Comparison of ENCODE assay signal across 12 cellular contexts in genomic region chr11:8203980-8204379, GRCh38. TPM values are rescaled to one million over a fixed set of nuclear protein-coding genes. Genes with fewer than 3 reads are reported as not detected.
DNase-seq lines count a peak whose midpoint lies in the region; ATAC-seq and TF ChIP-seq lines count a peak whose summit lies in the region.
"Had no signal": no experiment of that assay in that cellular context is flagged by ENCODE, and none has a peak within 500 bp of the region (broad histone marks: within the 10 kb centered on the region; RNA-seq: fewer than 3 reads in every experiment).

No MANE protein-coding gene starts in this region.

- no peak overlapping the region for H3K4me3 ChIP-seq in H7 (ENCODE audit: insufficient read depth, low read depth, low read length)
- H3K4me3 ChIP-seq in neuronal stem cell (ENCODE audit: low read length in 2 of 2), result no peak overlapping the region
- no peak overlapping the region for H3K4me3 ChIP-seq in PC-3 (ENCODE audit: low read length)
- no peak overlapping the region for H3K4me3 ChIP-seq in left ventricle myocardium inferior

- no peaks in the 10 kb centered on the region for H3K79me2 ChIP-seq in PC-3 (ENCODE audit: low read length)

- H3K23ac ChIP-seq in neuronal stem cell (ENCODE audit: low read depth, low read length, poor library complexity), result no peak overlapping the region

- H2BK120ac ChIP-seq in neuronal stem cell (ENCODE audit: low read depth, low read length), result peak overlapping the region; percentile 2

- H3K4ac ChIP-seq in neuronal stem cell (ENCODE audit: low read length), result no peak overlapping the region

- peak overlapping the region; percentile 91 for H3K27ac Mint-ChIP-seq in dendritic cell treated with granulocyte-macrophage colony-stimulating factor and Interleukin-4, amounts not matched to agents 40 ng/mL and 50 ng/mL, for 4 days
- H3K27ac Mint-ChIP-seq in nephron progenitor cell, result no peak overlapping the region
- H3K27ac Mint-ChIP-seq: CD8-positive, alpha-beta memory T cell had no signal

- H3K4me1 ChIP-seq in neuronal stem cell (ENCODE audit: control insufficient read depth in 2 of 2, insufficient read depth in 1 of 2, low read depth in 1 of 2, low read length in 2 of 2), result peaks cover 8 to 20% of the 10 kb centered on the region in 2 donors
- H3K4me1 ChIP-seq in PC-3 (ENCODE audit: insufficient read depth, low read length), result no peaks in the 10 kb centered on the region
- H3K4me1 ChIP-seq in left ventricle myocardium inferior, result peaks cover 19% of the 10 kb centered on the region

- peak overlapping the region; percentile 59 for H2AK5ac ChIP-seq in neuronal stem cell (ENCODE audit: low read depth, low read length)

- BruUV-seq in PC-3 (replicated peaks; lab: Mats Ljungman, UMichigan), result no TSS peak

- no peak overlapping the region for H3K18ac ChIP-seq in neuronal stem cell (ENCODE audit: low read length)

- no peak overlapping the region for H4K8ac ChIP-seq in neuronal stem cell (ENCODE audit: low read depth, low read length)

- no peaks in the 10 kb centered on the region for H3F3A ChIP-seq in PC-3 (ENCODE audit: low read length, unreplicated experiment)

- no peaks in the 10 kb centered on the region for H3K9me3 Mint-ChIP-seq in dendritic cell treated with granulocyte-macrophage colony-stimulating factor and Interleukin-4, amounts not matched to agents 40 ng/mL and 50 ng/mL, for 4 days
- H3K9me3 Mint-ChIP-seq in nephron progenitor cell, result no peaks in the 10 kb centered on the region
- H3K9me3 Mint-ChIP-seq: IgD-negative memory B cell had no signal

- peaks cover 0 to 3% of the 10 kb centered on the region in 2 donors for H3K9me3 ChIP-seq in neuronal stem cell (replicated peaks in 1 of 2; ENCODE audit: control insufficient read depth in 2 of 2, insufficient read depth in 1 of 2, low read depth in 1 of 2, low read length in 2 of 2)
- no peaks in the 10 kb centered on the region for H3K9me3 ChIP-seq in PC-3 (ENCODE audit: low read length)
- H3K9me3 ChIP-seq in left ventricle myocardium inferior (replicated peaks), result no peaks in the 10 kb centered on the region
- H3K9me3 ChIP-seq: BE2C had no signal

- POLR2A ChIA-PET in PC-3 (lab: Charles Lee; ENCODE audit: unreplicated experiment), result no interaction called here

- no peak overlapping the region for H3K14ac ChIP-seq in neuronal stem cell (ENCODE audit: low read length)

- H3K27ac ChIP-seq in neuronal stem cell (replicated peaks; ENCODE audit: low read length) (no peak overlapping the region), PC-3 (ENCODE audit: low read length) (no peak overlapping the region), left ventricle myocardium inferior (replicated peaks) (no peak overlapping the region)

- H3K9ac ChIP-seq in neuronal stem cell (ENCODE audit: low read depth, low read length, poor library complexity) (no peak overlapping the region), PC-3 (ENCODE audit: low read length) (no peak overlapping the region)

- no peaks in the 10 kb centered on the region for H3K27me3 Mint-ChIP-seq in dendritic cell treated with granulocyte-macrophage colony-stimulating factor and Interleukin-4, amounts not matched to agents 40 ng/mL and 50 ng/mL, for 4 days
- H3K27me3 Mint-ChIP-seq in nephron progenitor cell (ENCODE audit: low read depth, poor library complexity), result peaks cover 6% of the 10 kb centered on the region

- no peaks in the 10 kb centered on the region for H3K36me3 Mint-ChIP-seq in dendritic cell treated with granulocyte-macrophage colony-stimulating factor and Interleukin-4, amounts not matched to agents 40 ng/mL and 50 ng/mL, for 4 days (ENCODE audit: low read depth)
- H3K36me3 Mint-ChIP-seq in nephron progenitor cell (ENCODE audit: low read depth), result no peaks in the 10 kb centered on the region
- H3K36me3 Mint-ChIP-seq: CD8-positive, alpha-beta memory T cell had no signal

- DNase-seq in H7 (peak; percentile 3), neuronal stem cell (ENCODE audit: low spot score) (no peak), NCI-H2081 (lab: John Stamatoyannopoulos, UW) (no peak), PC-3 (no peak), nephron progenitor cell (no peak), left ventricle myocardium inferior (no peak)
- DNase-seq: BE2C; CD8-positive, alpha-beta memory T cell had no signal

- H3K27me3 ChIP-seq in H7 (ENCODE audit: control insufficient read depth, insufficient read depth, low read length) (no peaks in the 10 kb centered on the region), neuronal stem cell (ENCODE audit: control insufficient read depth in 3 of 3, insufficient read depth in 3 of 3, low read depth in 1 of 3, low read length in 3 of 3) (peaks cover 0 to 11% (median 0%) of the 10 kb centered on the region in 3 experiments), PC-3 (ENCODE audit: low read length) (peaks cover 64% of the 10 kb centered on the region), left ventricle myocardium inferior (ENCODE audit: low read depth) (peaks cover 39% of the 10 kb centered on the region)
- H3K27me3 ChIP-seq: BE2C had no signal

- TF ChIP-seq CTCF in PC-3 (conservative IDR thresholded peaks at IDR 0.05; ENCODE audit: low read depth, low read length), result no peak
- TF ChIP-seq CTCF in nephron progenitor cell (IDR thresholded peaks at IDR 0.05), result no peak
- TF ChIP-seq CTCF in left ventricle myocardium inferior (IDR thresholded peaks at IDR 0.05; ENCODE audit: borderline replicate concordance), result no peak

- no peak overlapping the region for H3K4me3 Mint-ChIP-seq in dendritic cell treated with granulocyte-macrophage colony-stimulating factor and Interleukin-4, amounts not matched to agents 40 ng/mL and 50 ng/mL, for 4 days
- no peak overlapping the region for H3K4me3 Mint-ChIP-seq in nephron progenitor cell

- no peaks in the 10 kb centered on the region for H3K9me2 ChIP-seq in PC-3 (replicated peaks; ENCODE audit: low read length)

- H3K4me2 ChIP-seq in neuronal stem cell (ENCODE audit: insufficient read depth, low read length, poor library complexity, severe bottlenecking) (no peak overlapping the region), PC-3 (ENCODE audit: low read length) (no peak overlapping the region)

- CTCF ChIA-PET in PC-3 (lab: Charles Lee), result no interaction called here

- H4K91ac ChIP-seq in neuronal stem cell (ENCODE audit: low read depth, low read length, poor library complexity), result no peak overlapping the region

- H3K36me3 ChIP-seq in H7 (replicated peaks; ENCODE audit: control insufficient read depth, insufficient read depth, low read length), result no peaks in the 10 kb centered on the region
- H3K36me3 ChIP-seq in neuronal stem cell (replicated peaks in 1 of 2; ENCODE audit: control insufficient read depth in 2 of 2, insufficient read depth in 2 of 2, low read length in 2 of 2), result no peaks in the 10 kb centered on the region
- no peaks in the 10 kb centered on the region for H3K36me3 ChIP-seq in PC-3 (ENCODE audit: low read depth, low read length)
- no peaks in the 10 kb centered on the region for H3K36me3 ChIP-seq in left ventricle myocardium inferior
- H3K36me3 ChIP-seq: BE2C had no signal

- H2BK12ac ChIP-seq in neuronal stem cell (ENCODE audit: low read length), result no peak overlapping the region

- H2AFZ ChIP-seq in neuronal stem cell (ENCODE audit: low read length) (no peak overlapping the region), PC-3 (ENCODE audit: low read length) (no peak overlapping the region)

- no peaks in the 10 kb centered on the region for H3K79me1 ChIP-seq in neuronal stem cell (ENCODE audit: low read depth, low read length)

- H2BK5ac ChIP-seq in neuronal stem cell (ENCODE audit: low read length), result no peak overlapping the region

- no peaks in the 10 kb centered on the region for H4K20me1 ChIP-seq in PC-3 (ENCODE audit: low read length)

- intact Hi-C loops in dendritic cell treated with granulocyte-macrophage colony-stimulating factor and Interleukin-4, amounts not matched to agents 40 ng/mL and 50 ng/mL, for 4 days (cut with micrococcal nuclease), result no loop called here
- intact Hi-C loops in PC-3 (cut with micrococcal nuclease) (no loop called here), left ventricle myocardium inferior (cut with micrococcal nuclease) (no loop called here)

- no peak for ATAC-seq in PC-3

- H3K4me1 Mint-ChIP-seq in dendritic cell treated with granulocyte-macrophage colony-stimulating factor and Interleukin-4, amounts not matched to agents 40 ng/mL and 50 ng/mL, for 4 days (ENCODE audit: low read depth), result peaks cover 84% of the 10 kb centered on the region
- peaks cover 30% of the 10 kb centered on the region for H3K4me1 Mint-ChIP-seq in nephron progenitor cell

- no CpG with 5 or more reads among the region's 5 CpGs for WGBS in neuronal stem cell (ENCODE audit: extremely low coverage in 2 of 2, insufficient read length in 2 of 2, insufficient replicate concordance in 1 of 2), 2 donors

- H2BK15ac ChIP-seq in neuronal stem cell (ENCODE audit: low read length), result peak overlapping the region; percentile 2

RNA-seq across cellular contexts. Expression of gene RIC3, which starts 35.2 kb away (rescaled TPM):
- 5.9 and 10.1 TPM in 2 replicates for total RNA-seq in H7 (2014; rRNA removed; shearing (Covaris generic))
- 12.4 TPM for polyA plus RNA-seq in neuronal stem cell (2013, experiment 1 of 2)
- polyA plus RNA-seq in neuronal stem cell (2013, experiment 2 of 2), result 12.3 TPM
- total RNA-seq in PC-3 (2014; rRNA removed) (not detected in 2 replicates), left ventricle myocardium inferior (12.9 TPM)
- total RNA-seq: HT1080 had no signal

RNA-seq across cellular contexts. Expression of gene LMO1, which starts 59.7 kb away (rescaled TPM):
- 0.22 and 0.94 TPM in 2 replicates for total RNA-seq in H7 (2014; rRNA removed; shearing (Covaris generic))
- 9.9 TPM for polyA plus RNA-seq in neuronal stem cell (2013, experiment 1 of 2)
- polyA plus RNA-seq in neuronal stem cell (2013, experiment 2 of 2), result 9.4 TPM
- total RNA-seq in PC-3 (2014; rRNA removed), result 0.15 TPM in 1 of 2 replicates, not detected in the other
- 2.3 TPM for total RNA-seq in left ventricle myocardium inferior
- total RNA-seq: CD8-positive, alpha-beta memory T cell; Daoy had no signal
- polyA plus RNA-seq: IgD-negative memory B cell had no signal
